Comparison of ENCODE assay signal across 16 cellular contexts in genomic region chr1:30888975-30889374, GRCh38. TPM values are rescaled to one million over a fixed set of nuclear protein-coding genes. Genes with fewer than 3 reads are reported as not detected.
DNase-seq lines count a peak whose midpoint lies in the region; ATAC-seq and TF ChIP-seq lines count a peak whose summit lies in the region.
"Had no signal": no experiment of that assay in that cellular context is flagged by ENCODE, and none has a peak within 500 bp of the region (broad histone marks: within the 10 kb centered on the region; RNA-seq: fewer than 3 reads in every experiment).

No MANE protein-coding gene starts in this region.

- H3K27ac ChIP-seq in left ventricle myocardium inferior (replicated peaks), result peak overlapping the region; percentile 75
- peak overlapping the region; percentile 91 for H3K27ac ChIP-seq in hepatocyte
- H3K27ac ChIP-seq in rectal smooth muscle tissue (ENCODE audit: low read depth, low read length), result peak overlapping the region; percentile 92

- H3K4me1 ChIP-seq in left ventricle myocardium inferior (peaks cover 60% of the 10 kb centered on the region), hepatocyte (ENCODE audit: insufficient read depth) (peaks cover 37% of the 10 kb centered on the region), rectal smooth muscle tissue (ENCODE audit: control insufficient read depth, insufficient read depth, low read length) (peaks cover 70% of the 10 kb centered on the region)

- intact Hi-C loops in left ventricle myocardium inferior (cut with micrococcal nuclease), result no loop called here
- intact Hi-C loops in Right ventricle myocardium inferior (cut with DNase I), result loop anchor here (5.0 kb wide), 1 partner anchor 37 kb away; no protein-coding TSS in a partner anchor

- H3K9me3 ChIP-seq in left ventricle myocardium inferior (replicated peaks) (no peaks in the 10 kb centered on the region), hepatocyte (ENCODE audit: low read depth) (no peaks in the 10 kb centered on the region)

- TF ChIP-seq CTCF in left ventricle myocardium inferior (IDR thresholded peaks at IDR 0.05; ENCODE audit: borderline replicate concordance), result no peak
- TF ChIP-seq CTCF in hepatocyte (IDR thresholded peaks at IDR 0.05; ENCODE audit: poor library complexity), result no peak

- H3K4me3 ChIP-seq in left ventricle myocardium inferior (no peak overlapping the region), hepatocyte (no peak overlapping the region), rectal smooth muscle tissue (ENCODE audit: low read length) (no peak overlapping the region)
- H3K4me3 ChIP-seq: GM23338 had no signal

- H3K4me2 ChIP-seq in hepatocyte, result peak overlapping the region; percentile 48
- H3K4me2 ChIP-seq: GM23338 had no signal

- no peaks in the 10 kb centered on the region for H4K20me1 ChIP-seq in hepatocyte (ENCODE audit: insufficient read depth, poor library complexity, severe bottlenecking)

- H3K9ac ChIP-seq in rectal smooth muscle tissue (ENCODE audit: low read length), result no peak overlapping the region

- H3K36me3 ChIP-seq in left ventricle myocardium inferior, result no peaks in the 10 kb centered on the region
- no peaks in the 10 kb centered on the region for H3K36me3 ChIP-seq in hepatocyte (replicated peaks; ENCODE audit: insufficient read depth, low read depth)
- no peaks in the 10 kb centered on the region for H3K36me3 ChIP-seq in rectal smooth muscle tissue (ENCODE audit: control insufficient read depth, insufficient read depth, low read length)

- H3K9me2 ChIP-seq in hepatocyte (replicated peaks; ENCODE audit: insufficient read depth), result no peaks in the 10 kb centered on the region

- no peak for DNase-seq in left ventricle myocardium inferior
- DNase-seq in Right ventricle myocardium inferior (ENCODE audit: missing footprints), result no peak
- DNase-seq in hepatocyte (ENCODE audit: low spot score), result no peak
- no peak for DNase-seq in amygdala (lab: John Stamatoyannopoulos, UW)
- DNase-seq in SIG-M5 treated with dmso at 0.1 percent for 504 hours (lab: John Stamatoyannopoulos, UW; ENCODE audit: unreplicated experiment), result no peak
- no peak for DNase-seq in occipital lobe (lab: John Stamatoyannopoulos, UW)
- DNase-seq: activated naive CD4-positive, alpha-beta T cell treated with anti-CD3 and anti-CD28 coated beads, Interleukin-2, amount 10 ng/mL, durations not matched to agents 7 days and 5 days; erythroblast; hippocampal formation; KG1; NCI-H1417 treated with DMSO at 0.1 percent for 48 hours; NCI-H345; stimulated activated CD4-positive, alpha-beta T cell treated with anti-CD3 and anti-CD28 coated beads, Interleukin-2, amount 100 ng/mL, for 48 hours had no signal

- WGBS in hepatocyte (ENCODE audit: low lambda C conversion rate, missing lambda C conversion rate), result 88% methylated on average over 3 of the region's 3 CpGs

- H3K27me3 ChIP-seq in left ventricle myocardium inferior (ENCODE audit: low read depth) (no peaks in the 10 kb centered on the region), hepatocyte (no peaks in the 10 kb centered on the region), rectal smooth muscle tissue (ENCODE audit: control insufficient read depth, insufficient read depth, low read length) (no peaks in the 10 kb centered on the region)

- no peak for ATAC-seq in Right ventricle myocardium inferior
- no peak for ATAC-seq in HG03439 (IDR thresholded peaks at IDR 0.05; ENCODE audit: unreplicated experiment)

- H2AFZ ChIP-seq in hepatocyte, result no peak overlapping the region
- H2AFZ ChIP-seq: GM23338 had no signal

- H3K79me2 ChIP-seq in hepatocyte, result peaks cover 43% of the 10 kb centered on the region

RNA-seq across cellular contexts. Expression of gene SDC3, which starts 19.6 kb away (rescaled TPM):
- total RNA-seq in left ventricle myocardium inferior (25.3 TPM), Right ventricle myocardium inferior (28.5 TPM), hepatocyte (28.6 and 33.5 TPM in 2 replicates), occipital lobe (66.1 TPM)
- polyA plus RNA-seq in hepatocyte, result 51.0 and 60.0 TPM in 2 replicates
